Comparison of ENCODE assay signal across 15 cellular contexts in genomic region chr5:54273715-54274114, GRCh38. TPM values are rescaled to one million over a fixed set of nuclear protein-coding genes. Genes with fewer than 3 reads are reported as not detected.
A peak's percentile ranks its signal among the peaks of the same experiment; 100 is the strongest.
DNase-seq lines count a peak whose midpoint lies in the region; ATAC-seq and TF ChIP-seq lines count a peak whose summit lies in the region.
"Had no signal": no experiment of that assay in that cellular context is flagged by ENCODE, and none has a peak within 500 bp of the region (broad histone marks: within the 10 kb centered on the region; RNA-seq: fewer than 3 reads in every experiment).

No MANE protein-coding gene starts in this region.

- H3K27me3 ChIP-seq in H9 (ENCODE audit: insufficient read depth, low read length) (no peaks in the 10 kb centered on the region), mesendoderm (ENCODE audit: insufficient read depth, low read length, poor library complexity) (no peaks in the 10 kb centered on the region)
- H3K27me3 ChIP-seq: BE2C had no signal

- WGBS in H9 (ENCODE audit: extremely low coverage, insufficient read length, low lambda C conversion rate), result no CpG with 5 or more reads among the region's 6 CpGs
- no CpG with 5 or more reads among the region's 6 CpGs for WGBS in mesendoderm (ENCODE audit: extremely low coverage, insufficient coverage, low lambda C conversion rate)

- H4K5ac ChIP-seq in H9 (ENCODE audit: insufficient read length, low read depth, low read length), result no peak overlapping the region
- H4K5ac ChIP-seq in mesendoderm (ENCODE audit: low read length), result no peak overlapping the region

- H3K56ac ChIP-seq in H9 (ENCODE audit: insufficient read length, low read depth, low read length) (no peak overlapping the region), mesendoderm (ENCODE audit: low read length) (no peak overlapping the region)

- ATAC-seq in central memory CD8-positive, alpha-beta T cell (replicated peaks; ENCODE audit: extremely low read depth, poor library complexity, severe bottlenecking), result no peak
- ATAC-seq: A549 had no signal

- H3K23me2 ChIP-seq in H9 (ENCODE audit: insufficient read length, low read depth, low read length, poor library complexity, severe bottlenecking), result no peaks in the 10 kb centered on the region

- TF ChIP-seq CTCF in H9 (conservative IDR thresholded peaks at IDR 0.05) (no peak), progenitor cell of endocrine pancreas (IDR thresholded peaks at IDR 0.05; ENCODE audit: unreplicated experiment) (no peak)

- H2BK20ac ChIP-seq in H9 (ENCODE audit: low read depth, low read length, poor library complexity, severe bottlenecking), result no peak overlapping the region

- H3K4me3 Mint-ChIP-seq in H9 (no peak overlapping the region), progenitor cell of endocrine pancreas (ENCODE audit: low read depth) (no peak overlapping the region)
- H3K4me3 Mint-ChIP-seq in central memory CD8-positive, alpha-beta T cell, result no peak overlapping the region
- H3K4me3 Mint-ChIP-seq: CD4-positive, alpha-beta memory T cell had no signal

- H3K23ac ChIP-seq in H9 (ENCODE audit: insufficient read length, low read depth, low read length) (no peak overlapping the region), mesendoderm (ENCODE audit: low read length) (peak overlapping the region; percentile 9)

- no peak overlapping the region for H2BK5ac ChIP-seq in H9 (ENCODE audit: insufficient read length, low read length)
- no peak overlapping the region for H2BK5ac ChIP-seq in mesendoderm (ENCODE audit: low read length)

- H3K9me3 Mint-ChIP-seq in H9, result peaks cover 0 to 2% of the 10 kb centered on the region in 2 experiments; a peak in 2 of 5 replicates
- no peaks in the 10 kb centered on the region for H3K9me3 Mint-ChIP-seq in central memory CD8-positive, alpha-beta T cell
- H3K9me3 Mint-ChIP-seq in progenitor cell of endocrine pancreas (ENCODE audit: low read depth), result no peaks in the 10 kb centered on the region

- H2AFZ ChIP-seq in H9 (ENCODE audit: low read length), result no peak overlapping the region

- H4K8ac ChIP-seq in H9 (replicated peaks; ENCODE audit: insufficient read length, low read depth, low read length), result no peak overlapping the region
- no peak overlapping the region for H4K8ac ChIP-seq in mesendoderm (ENCODE audit: low read depth, low read length)

- H3K36me3 ChIP-seq in mesendoderm (ENCODE audit: control insufficient read depth, insufficient read depth, low read length), result no peaks in the 10 kb centered on the region
- H3K36me3 ChIP-seq: BE2C had no signal

- H3K79me2 ChIP-seq in H9 (ENCODE audit: insufficient read depth, low read length), result no peaks in the 10 kb centered on the region
- no peaks in the 10 kb centered on the region for H3K79me2 ChIP-seq in mesendoderm (ENCODE audit: control insufficient read depth, insufficient read depth, low read length)

- H3K4me1 Mint-ChIP-seq in H9, result peaks cover 14% of the 10 kb centered on the region in 2 experiments
- H3K4me1 Mint-ChIP-seq in central memory CD8-positive, alpha-beta T cell, result peaks cover 25% of the 10 kb centered on the region
- H3K4me1 Mint-ChIP-seq in progenitor cell of endocrine pancreas (ENCODE audit: low read depth), result peaks cover 2% of the 10 kb centered on the region

- no peak overlapping the region for H2BK12ac ChIP-seq in H9 (ENCODE audit: insufficient read length, low read depth, low read length)

- H3K27ac ChIP-seq in H9 (ENCODE audit: insufficient read length, low read depth, low read length) (no peak overlapping the region), mesendoderm (ENCODE audit: low read depth, low read length) (no peak overlapping the region)
- H3K27ac ChIP-seq: A549, C4-2B, HL-60 had no signal

- H2BK15ac ChIP-seq in H9 (ENCODE audit: low read depth, low read length) (no peak overlapping the region), mesendoderm (replicated peaks; ENCODE audit: low read depth) (no peak overlapping the region)

- H3K27me3 Mint-ChIP-seq in H9 (ENCODE audit: low read depth) (no peaks in the 10 kb centered on the region), progenitor cell of endocrine pancreas (no peaks in the 10 kb centered on the region)
- no peaks in the 10 kb centered on the region for H3K27me3 Mint-ChIP-seq in central memory CD8-positive, alpha-beta T cell
- H3K27me3 Mint-ChIP-seq: CD4-positive, alpha-beta memory T cell had no signal

- H3K18ac ChIP-seq in H9 (ENCODE audit: insufficient read length, low read depth, low read length), result no peak overlapping the region
- peak overlapping the region; percentile 4 for H3K18ac ChIP-seq in mesendoderm (ENCODE audit: low read length)

- H3K9me3 ChIP-seq in H9 (ENCODE audit: control insufficient read depth, low read depth, low read length), result no peaks in the 10 kb centered on the region
- H3K9me3 ChIP-seq: A549, BE2C had no signal

- H4K20me1 ChIP-seq in H9 (ENCODE audit: control insufficient read depth, insufficient read depth, insufficient read length), result no peaks in the 10 kb centered on the region

- H3K36me3 Mint-ChIP-seq in H9 (ENCODE audit: insufficient read depth in 1 of 3, low read depth in 3 of 3) (peaks cover 0 to 2% (median 2%) of the 10 kb centered on the region in 3 experiments; a peak in 3 of 7 replicates), progenitor cell of endocrine pancreas (ENCODE audit: insufficient read depth) (peaks cover 5% of the 10 kb centered on the region)
- H3K36me3 Mint-ChIP-seq in central memory CD8-positive, alpha-beta T cell (ENCODE audit: insufficient read depth), result peaks cover 3% of the 10 kb centered on the region

- H2BK120ac ChIP-seq in H9 (ENCODE audit: low read depth, low read length, poor library complexity, severe bottlenecking) (no peak overlapping the region), mesendoderm (ENCODE audit: low read depth, low read length) (no peak overlapping the region)

- H3K4me3 ChIP-seq in mesendoderm (ENCODE audit: low read length), result no peak overlapping the region
- H3K4me3 ChIP-seq: A549 had no signal

- DNase-seq in H9 (no peak), mesendoderm (peak; percentile 56), progenitor cell of endocrine pancreas (ENCODE audit: low spot score, unreplicated experiment) (no peak), NCI-H146 (lab: John Stamatoyannopoulos, UW) (no peak)
- DNase-seq in central memory CD8-positive, alpha-beta T cell (ENCODE audit: low spot score in 2 of 2), result no peak
- DNase-seq in activated CD4-positive, alpha-beta T cell treated with anti-CD3 and anti-CD28 coated beads, Interleukin-2, amount 50 U/mL, for 4 hours, result no peak
- DNase-seq in stimulated activated CD4-positive, alpha-beta T cell treated with anti-CD3 and anti-CD28 coated beads, Interleukin-15, amount 100 ng/mL, for 24 hours, result no peak
- DNase-seq: BE2C; CD4-positive, alpha-beta memory T cell; DMS153; DMS79 treated with DMSO at 0.1 percent for 48 hours; GDM1 had no signal

- no peak overlapping the region for H4K91ac ChIP-seq in H9 (ENCODE audit: insufficient read length, low read depth, low read length)

- no peaks in the 10 kb centered on the region; the same call in 1 of the 2 replicates for H3K4me1 ChIP-seq in H9 (ENCODE audit: insufficient read depth, low read length)
- H3K4me1 ChIP-seq in mesendoderm (ENCODE audit: control insufficient read depth, low read depth, low read length), result peaks cover 4% of the 10 kb centered on the region
- H3K4me1 ChIP-seq: A549, BE2C had no signal

- no peak overlapping the region for H2AK5ac ChIP-seq in H9 (ENCODE audit: insufficient read length, low read length)
- no peak overlapping the region for H2AK5ac ChIP-seq in mesendoderm (ENCODE audit: low read length)

- H3K4ac ChIP-seq in H9 (ENCODE audit: low read depth, low read length) (no peak overlapping the region), mesendoderm (ENCODE audit: low read depth, low read length) (no peak overlapping the region)

- H3K79me1 ChIP-seq in H9 (ENCODE audit: insufficient read depth, low read depth, low read length, poor library complexity, severe bottlenecking), result no peaks in the 10 kb centered on the region
- peaks cover 6% of the 10 kb centered on the region for H3K79me1 ChIP-seq in mesendoderm (ENCODE audit: low read length)

- no peak overlapping the region for H3K14ac ChIP-seq in H9 (ENCODE audit: insufficient read depth, low read length)

- no peak overlapping the region for H3T11ph ChIP-seq in H9 (ENCODE audit: low read length)

- H3K4me2 ChIP-seq in H9 (ENCODE audit: insufficient read depth, insufficient read length, low read length), result no peak overlapping the region
- no peak overlapping the region for H3K4me2 ChIP-seq in mesendoderm (ENCODE audit: low read length)
- H3K4me2 ChIP-seq: A549 had no signal

- H3K9ac ChIP-seq in H9 (ENCODE audit: extremely low read depth, insufficient read length, low read length), result no peak overlapping the region
- no peak overlapping the region for H3K9ac ChIP-seq in mesendoderm (ENCODE audit: low read length)

- peak overlapping the region in 2 of 3 experiments; percentile 18 to 49; a peak in 2 of 7 replicates for H3K27ac Mint-ChIP-seq in H9
- H3K27ac Mint-ChIP-seq in central memory CD8-positive, alpha-beta T cell (ENCODE audit: low read depth), result peak overlapping the region; percentile 9
- peak overlapping the region; percentile 46 for H3K27ac Mint-ChIP-seq in progenitor cell of endocrine pancreas

RNA-seq across cellular contexts. Expression of gene ARL15, which starts 36.7 kb away (rescaled TPM):
- total RNA-seq in H9 (2021) (13.0 and 14.1 TPM in 2 replicates), progenitor cell of endocrine pancreas (28.9 and 30.0 TPM in 2 replicates)
- polyA plus RNA-seq in mesendoderm (2013, experiment 1 of 2), result 14.7 TPM
- polyA plus RNA-seq in mesendoderm (2013, experiment 2 of 2), result 15.8 TPM
